In the genomic region with DNA sequence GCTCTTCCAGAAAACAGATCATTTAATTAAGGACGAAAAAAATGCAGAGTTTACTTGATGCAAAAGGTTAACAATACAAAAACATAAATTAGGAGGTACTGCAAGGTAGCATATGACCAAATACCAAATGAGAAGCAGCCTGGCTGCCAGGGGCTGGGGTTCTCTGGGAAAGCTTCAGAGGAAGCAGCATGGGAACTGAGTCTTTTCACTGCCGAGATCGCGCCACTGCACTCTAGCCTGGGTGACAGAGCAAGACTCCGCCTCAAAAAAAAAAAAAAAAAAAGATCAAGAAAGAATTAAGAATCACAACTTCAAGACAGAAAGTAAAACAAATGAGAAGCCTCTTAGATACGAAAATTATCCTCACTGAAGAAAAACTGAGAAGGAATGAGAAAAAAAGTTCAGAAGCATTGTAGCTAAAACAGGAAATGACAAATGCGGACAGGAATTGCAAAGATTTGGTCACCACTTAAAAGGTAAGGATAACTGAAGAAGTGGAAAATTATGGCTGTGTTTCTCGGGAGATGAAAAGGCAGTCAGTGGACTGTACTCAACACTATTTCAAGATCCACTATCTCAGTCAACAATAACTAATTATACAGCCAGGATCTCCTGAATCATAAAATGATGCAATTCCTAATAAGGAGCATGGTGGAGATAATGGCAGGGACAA, we compare ENCODE assay signal across 1 cellular context.
TF ChIP-seq lines count a peak whose summit lies in the region.

No MANE protein-coding gene starts in this region.

TF ChIP-seq in endothelial cell of umbilical vein, 7 proteins besides CTCF, POLR2A, EP300 and RAD21:
- TF ChIP-seq GATA2 (IDR thresholded peaks at IDR 0.05; ENCODE audit: insufficient read depth, insufficient read length, low read depth, low read length) (no peak), EZH2 (IDR thresholded peaks at IDR 0.05; ENCODE audit: borderline replicate concordance, low read depth, low read length, severe bottlenecking) (no peak), JUN (IDR thresholded peaks at IDR 0.05; ENCODE audit: borderline replicate concordance, insufficient read depth, insufficient read length, low read depth) (peak; percentile 63), FOS (IDR thresholded peaks at IDR 0.05; ENCODE audit: borderline replicate concordance, insufficient read depth, low read length) (peak; percentile 42), MYC (IDR thresholded peaks at IDR 0.05; ENCODE audit: low read depth, low read length) (no peak), POLR2AphosphoS5 (IDR thresholded peaks at IDR 0.05; ENCODE audit: insufficient read depth, low read depth, low read length) (peak; percentile 49)
- TF ChIP-seq, protein P1, sequence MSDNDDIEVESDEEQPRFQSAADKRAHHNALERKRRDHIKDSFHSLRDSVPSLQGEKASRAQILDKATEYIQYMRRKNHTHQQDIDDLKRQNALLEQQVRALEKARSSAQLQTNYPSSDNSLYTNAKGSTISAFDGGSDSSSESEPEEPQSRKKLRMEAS (IDR thresholded peaks at IDR 0.05; ENCODE audit: insufficient read depth, insufficient read length), result no peak
TF ChIP-seq in endothelial cell of umbilical vein: peak in this region for 3.
